Comparison of ENCODE assay signal across 13 cellular contexts in the genomic region with DNA sequence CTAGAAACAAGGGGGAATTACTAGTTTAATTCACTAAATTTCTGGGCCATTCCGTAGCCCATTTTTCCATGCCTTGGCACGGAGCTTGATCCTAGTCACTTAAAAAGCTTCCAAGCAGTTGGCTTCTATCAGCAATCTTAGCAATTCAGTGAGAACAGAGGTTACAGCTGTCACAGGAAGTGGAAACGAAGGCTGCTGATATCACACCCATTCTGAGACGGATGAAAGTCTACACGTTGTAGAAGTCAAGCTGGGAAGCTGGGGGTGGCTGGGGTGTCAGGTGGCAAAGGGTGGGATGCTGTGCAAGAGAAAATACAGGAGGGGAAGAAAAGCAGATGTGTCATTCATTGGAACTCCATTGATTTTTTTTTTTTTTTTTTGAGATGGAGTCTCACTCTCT. TPM values are rescaled to one million over a fixed set of nuclear protein-coding genes. Genes with fewer than 3 reads are reported as not detected.
DNase-seq lines count a peak whose midpoint lies in the region; ATAC-seq and TF ChIP-seq lines count a peak whose summit lies in the region.
"Had no signal": no experiment of that assay in that cellular context is flagged by ENCODE, and none has a peak within 500 bp of the region (broad histone marks: within the 10 kb centered on the region; RNA-seq: fewer than 3 reads in every experiment).

No MANE protein-coding gene starts in this region.

- ATAC-seq in stimulated activated naive CD8-positive, alpha-beta T cell treated with anti-CD3 and anti-CD28 coated beads, Interleukin-15, amount 100 ng/mL, for 72 hours, result peak; percentile 39
- ATAC-seq in HG03175 (IDR thresholded peaks at IDR 0.05; ENCODE audit: unreplicated experiment), result no peak

- H3K4me1 ChIP-seq in Peyer's patch, result peaks cover 0 to 10% (median 7%) of the 10 kb centered on the region in 4 donors

- H3K4me3 Mint-ChIP-seq in activated CD4-positive, alpha-beta memory T cell treated with anti-CD3 and anti-CD28 coated beads for 36 hours, result no peak overlapping the region
- H3K4me3 Mint-ChIP-seq in stimulated activated naive CD8-positive, alpha-beta T cell treated with anti-CD3 and anti-CD28 coated beads, Interleukin-15, amount 100 ng/mL, for 72 hours, result peak overlapping the region; percentile 13 to 41
- H3K4me3 Mint-ChIP-seq: B cell, memory B cell had no signal

- H3K9me3 Mint-ChIP-seq in activated CD4-positive, alpha-beta memory T cell treated with anti-CD3 and anti-CD28 coated beads for 36 hours, result no peaks in the 10 kb centered on the region
- H3K9me3 Mint-ChIP-seq in stimulated activated naive CD8-positive, alpha-beta T cell treated with anti-CD3 and anti-CD28 coated beads, Interleukin-15, amount 100 ng/mL, for 72 hours, result no peaks in the 10 kb centered on the region
- H3K9me3 Mint-ChIP-seq: memory B cell had no signal

- H3K36me3 ChIP-seq in Peyer's patch, result no peaks in the 10 kb centered on the region
- H3K36me3 ChIP-seq: esophagus muscularis mucosa had no signal

- CTCF ChIA-PET in activated CD4-positive, alpha-beta memory T cell treated with anti-CD3 and anti-CD28 coated beads for 36 hours (lab: Charles Lee), result interaction anchor here (0.7 to 1.6 kb wide), 2 partner anchors 22 to 1828 kb away, joined by 3 to 4 read pairs; no protein-coding TSS in a partner anchor

- H3K4me3 ChIP-seq in fibroblast of villous mesenchyme (ENCODE audit: low read depth, low read length), result no peak overlapping the region
- no peak overlapping the region for H3K4me3 ChIP-seq in Peyer's patch
- H3K4me3 ChIP-seq: esophagus muscularis mucosa, SK-N-MC had no signal

- no peaks in the 10 kb centered on the region for H3K36me3 Mint-ChIP-seq in activated CD4-positive, alpha-beta memory T cell treated with anti-CD3 and anti-CD28 coated beads for 36 hours

- H3K27ac ChIP-seq in Peyer's patch, result no peak overlapping the region
- H3K27ac ChIP-seq: esophagus muscularis mucosa, SK-N-MC had no signal

- POLR2A ChIA-PET in activated CD4-positive, alpha-beta memory T cell treated with anti-CD3 and anti-CD28 coated beads for 36 hours (lab: Charles Lee), result no interaction called here

- intact Hi-C loops in activated CD4-positive, alpha-beta memory T cell treated with anti-CD3 and anti-CD28 coated beads for 36 hours (cut with micrococcal nuclease), result no loop called here

- no peak overlapping the region for H3K27ac Mint-ChIP-seq in activated CD4-positive, alpha-beta memory T cell treated with anti-CD3 and anti-CD28 coated beads for 36 hours
- H3K27ac Mint-ChIP-seq in stimulated activated naive CD8-positive, alpha-beta T cell treated with anti-CD3 and anti-CD28 coated beads, Interleukin-15, amount 100 ng/mL, for 72 hours, result peak overlapping the region in 1 of 2 donors; percentile 41
- H3K27ac Mint-ChIP-seq: B cell, memory B cell had no signal

- no peaks in the 10 kb centered on the region for H3K9me3 ChIP-seq in Peyer's patch
- H3K9me3 ChIP-seq: esophagus muscularis mucosa had no signal

- TF ChIP-seq CTCF in fibroblast of villous mesenchyme (IDR thresholded peaks at IDR 0.05; ENCODE audit: insufficient read depth, low read depth, low read length), result no peak
- no peak for TF ChIP-seq CTCF in Peyer's patch (IDR thresholded peaks at IDR 0.05)

- no peaks in the 10 kb centered on the region for H3K27me3 Mint-ChIP-seq in activated CD4-positive, alpha-beta memory T cell treated with anti-CD3 and anti-CD28 coated beads for 36 hours
- no peaks in the 10 kb centered on the region for H3K27me3 Mint-ChIP-seq in stimulated activated naive CD8-positive, alpha-beta T cell treated with anti-CD3 and anti-CD28 coated beads, Interleukin-15, amount 100 ng/mL, for 72 hours

- H3K4me1 Mint-ChIP-seq in activated CD4-positive, alpha-beta memory T cell treated with anti-CD3 and anti-CD28 coated beads for 36 hours (ENCODE audit: low read depth), result peaks cover 18% of the 10 kb centered on the region
- peaks cover 28% of the 10 kb centered on the region for H3K4me1 Mint-ChIP-seq in stimulated activated naive CD8-positive, alpha-beta T cell treated with anti-CD3 and anti-CD28 coated beads, Interleukin-15, amount 100 ng/mL, for 72 hours

- no peak for TF ChIP-seq POLR2A in Peyer's patch (IDR thresholded peaks at IDR 0.05)

- H3K27me3 ChIP-seq in Peyer's patch, result no peaks in the 10 kb centered on the region

- peak; percentile 11 for DNase-seq in stimulated activated CD4-positive, alpha-beta T cell treated with anti-CD3 and anti-CD28 coated beads, Interleukin-2, amount 100 ng/mL, for 4 hours (ENCODE audit: low read depth)
- no peak for DNase-seq in stimulated activated CD4-positive, alpha-beta T cell treated with anti-CD3 and anti-CD28 coated beads, Interleukin-2, amount 100 ng/mL, for 24 hours
- peak; percentile 23 for DNase-seq in activated CD4-positive, alpha-beta memory T cell treated with anti-CD3 and anti-CD28 coated beads for 36 hours
- DNase-seq in fibroblast of villous mesenchyme (ENCODE audit: low read depth) (peak; percentile 20), D341Med (ENCODE audit: low spot score) (no peak), Peyer's patch (no peak)
- no peak for DNase-seq in stimulated activated naive CD8-positive, alpha-beta T cell treated with anti-CD3 and anti-CD28 coated beads, Interleukin-15, amount 100 ng/mL, for 72 hours
- DNase-seq: cerebellar nuclear complex had no signal

RNA-seq across cellular contexts. Expression of gene STMN1, which starts 11.8 kb away (rescaled TPM):
- total RNA-seq in activated CD4-positive, alpha-beta memory T cell treated with anti-CD3 and anti-CD28 coated beads for 36 hours, result 100 to 1,000 TPM; 619 to 630 TPM
- 85.9 and 99.9 TPM in 2 replicates for total RNA-seq in fibroblast of villous mesenchyme
- total RNA-seq in Peyer's patch, result 10 to 100 TPM; 21.2 to 62.7 (median 26.8) TPM

RNA-seq across cellular contexts. Expression of gene PAQR7, which starts 42.5 kb away (rescaled TPM):
- 1 to 10 TPM; 4.1 to 4.2 TPM for total RNA-seq in activated CD4-positive, alpha-beta memory T cell treated with anti-CD3 and anti-CD28 coated beads for 36 hours
- total RNA-seq in fibroblast of villous mesenchyme (8.1 and 16.0 TPM in 2 replicates), Peyer's patch (10 to 100 TPM in 1 of 4 donors, 1 to 10 TPM in 3; 6.7 to 12.1 (median 7.8) TPM)

RNA-seq across cellular contexts. Expression of gene AUNIP, which starts 58.7 kb away (rescaled TPM):
- total RNA-seq in activated CD4-positive, alpha-beta memory T cell treated with anti-CD3 and anti-CD28 coated beads for 36 hours, result 10 to 100 TPM in 1 of 2 experiments, 1 to 10 TPM in 1; 7.8 to 10.1 TPM
- 2.9 and 3.5 TPM in 2 replicates for total RNA-seq in fibroblast of villous mesenchyme
- total RNA-seq in Peyer's patch, result 1 to 10 TPM in 1 of 4 donors, under 1 TPM in 1, not detected in 2; 0.95 to 1.6 TPM
- total RNA-seq: esophagus muscularis mucosa had no signal

Comparison
In these comparisons a context has a peak if more than half of its experiments do, and no peak if none do; other contexts are left out.
1. DNase-seq: peak in stimulated activated CD4-positive, alpha-beta T cell treated with anti-CD3 and anti-CD28 coated beads, Interleukin-2, amount 100 ng/mL, for 4 hours (single experiment), activated CD4-positive, alpha-beta memory T cell treated with anti-CD3 and anti-CD28 coated beads for 36 hours (single experiment) and fibroblast of villous mesenchyme (single experiment); none in stimulated activated CD4-positive, alpha-beta T cell treated with anti-CD3 and anti-CD28 coated beads, Interleukin-2, amount 100 ng/mL, for 24 hours (0 of 2), stimulated activated naive CD8-positive, alpha-beta T cell treated with anti-CD3 and anti-CD28 coated beads, Interleukin-15, amount 100 ng/mL, for 72 hours (0 of 2), D341Med (single experiment) and Peyer's patch (0 of 3).